In the genomic region with DNA sequence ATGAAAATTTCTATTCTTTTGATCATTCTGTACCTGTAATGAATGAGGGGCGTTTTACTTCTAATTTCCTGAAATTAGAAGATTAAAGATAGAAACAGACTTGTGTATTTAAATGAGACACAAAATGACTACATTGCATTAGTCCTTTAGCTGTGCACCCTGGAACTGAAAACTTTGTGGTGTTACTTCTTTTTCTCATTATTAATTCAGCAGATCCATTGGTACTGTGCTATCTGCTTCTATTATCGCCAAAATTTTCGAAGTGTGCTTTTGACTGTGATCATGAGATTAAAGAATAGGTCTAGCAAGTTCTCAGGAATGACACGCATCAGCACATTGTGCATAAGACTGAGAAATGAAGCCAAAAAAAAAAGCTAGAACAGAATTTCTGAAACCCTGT, we compare ENCODE assay signal across 20 cellular contexts.
"Had no signal": no experiment of that assay in that cellular context is flagged by ENCODE, and none has a peak within 500 bp of the region (broad histone marks: within the 10 kb centered on the region; RNA-seq: fewer than 3 reads in every experiment).

No MANE protein-coding gene starts in this region.

- ATAC-seq: heart left ventricle, left colon, left ventricle myocardium superior, pancreas, right cardiac atrium had no signal

- H3K36me3 ChIP-seq: heart left ventricle, pancreas had no signal

- H3K27me3 Mint-ChIP-seq: progenitor cell of endocrine pancreas had no signal

- H3K4me3 ChIP-seq: dorsolateral prefrontal cortex, heart left ventricle, lung, pancreas had no signal

- H3K4me1 ChIP-seq: heart left ventricle, pancreas had no signal

- H3K9me3 Mint-ChIP-seq: nephron had no signal

- H3K27ac Mint-ChIP-seq: nephron, progenitor cell of endocrine pancreas had no signal

- FAIRE-seq: pancreas had no signal

- H3K27me3 ChIP-seq: dorsolateral prefrontal cortex, heart left ventricle, pancreas had no signal

- DNase-seq: dorsolateral prefrontal cortex; effector CD8-positive, alpha-beta T cell; foreskin melanocyte; heart left ventricle; hippocampal formation; left colon; left ventricle myocardium superior; mesenchymal stem cell; midbrain; occipital lobe; pancreas; right cardiac atrium; small intestine; stimulated activated CD4-positive, alpha-beta T cell treated with anti-CD3 and anti-CD28 coated beads, Interleukin-12 subunit alpha, Interleukin-12 subunit beta, amount 100 ng/mL, for 4 hours; stimulated activated CD4-positive, alpha-beta T cell treated with anti-CD3 and anti-CD28 coated beads, Interleukin-2, amount 100 ng/mL, for 48 hours; stimulated activated naive CD4-positive, alpha-beta T cell treated with Interleukin-2 at 50 U/mL for 16 hours; trophoblast cell had no signal

- H3K4me3 Mint-ChIP-seq: nephron had no signal

- H3K4me1 Mint-ChIP-seq: nephron had no signal

- H3K9me3 ChIP-seq: pancreas had no signal

- H3K27ac ChIP-seq: dorsolateral prefrontal cortex, heart left ventricle, pancreas had no signal
